Comparison of ENCODE assay signal across 27 cellular contexts in the genomic region with DNA sequence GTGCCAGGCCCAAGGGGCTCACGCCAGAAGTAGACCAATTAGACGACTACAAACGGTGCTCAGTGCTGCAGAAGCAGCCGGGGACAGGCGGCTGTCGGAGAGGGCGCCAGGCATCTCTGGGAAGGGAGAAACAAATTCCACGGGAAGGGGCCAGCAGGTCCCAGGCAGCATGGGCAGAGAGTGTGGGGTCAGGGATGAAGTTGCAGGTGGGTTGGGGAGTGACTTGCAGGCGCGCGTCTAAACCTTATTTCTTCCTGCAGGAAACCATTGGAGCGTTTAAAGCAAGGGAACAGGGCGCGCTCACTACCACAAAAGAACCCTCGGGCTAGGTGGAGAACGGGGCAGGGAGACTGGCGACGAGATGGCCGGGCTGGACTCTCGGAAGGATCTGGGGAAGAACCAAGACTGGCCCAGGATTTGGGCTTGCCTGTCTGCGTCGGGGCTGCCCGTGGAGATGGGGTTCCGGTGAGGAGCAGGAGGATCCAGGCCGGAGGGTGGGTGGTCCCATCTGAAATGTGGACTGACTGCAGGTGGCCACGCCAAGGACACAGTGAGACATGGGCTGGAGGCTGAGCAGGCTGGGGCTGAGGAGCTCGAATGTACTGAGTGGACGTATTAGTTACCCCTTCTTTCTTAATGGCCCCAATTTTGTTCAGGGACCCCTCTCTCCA.
DNase-seq lines count a peak whose midpoint lies in the region; ATAC-seq, FAIRE-seq and TF ChIP-seq lines count a peak whose summit lies in the region.
"Had no signal": no experiment of that assay in that cellular context is flagged by ENCODE, and none has a peak within 500 bp of the region (broad histone marks: within the 10 kb centered on the region; RNA-seq: fewer than 3 reads in every experiment).

No MANE protein-coding gene starts in this region.

- no peaks in the 10 kb centered on the region; the same call in 1 of the 2 replicates for H4K20me1 ChIP-seq in GM12878 (ENCODE audit: control insufficient read depth, insufficient read depth)

- no peaks in the 10 kb centered on the region for H3K27me3 ChIP-seq in right atrium auricular region
- H3K27me3 ChIP-seq in GM12878 (replicated peaks in 1 of 2; ENCODE audit: control insufficient read depth in 2 of 2, insufficient read depth in 2 of 2, low read length in 1 of 2): no peaks in the 10 kb centered on the region
- no peaks in the 10 kb centered on the region for H3K27me3 ChIP-seq in testis
- H3K27me3 ChIP-seq: hepatocyte, ovary, Peyer's patch, tibial artery had no signal

- H3K36me3 ChIP-seq in right atrium auricular region: peaks cover 17% of the 10 kb centered on the region
- H3K36me3 ChIP-seq in GM12878 (ENCODE audit: control insufficient read depth in 2 of 2, insufficient read depth in 2 of 2, low read length in 1 of 2): peaks cover 2 to 8% of the 10 kb centered on the region in 2 experiments
- H3K36me3 ChIP-seq in testis (ENCODE audit: low read depth, missing control alignments): no peaks in the 10 kb centered on the region
- H3K36me3 ChIP-seq: ovary had no signal

- POLR2A ChIA-PET in GM12878 (lab: Charles Lee): no interaction called here

- BruUV-seq in GM12878 (replicated peaks; lab: Mats Ljungman, UMichigan): no TSS peak

- RAD21 ChIA-PET in GM12878 (lab: Charles Lee; ENCODE audit: unreplicated experiment): no interaction called here

- H3K36me3 Mint-ChIP-seq in neural crest cell (ENCODE audit: low read depth): peaks cover 18% of the 10 kb centered on the region

- no peaks in the 10 kb centered on the region for H3K9me3 ChIP-seq in right atrium auricular region
- H3K9me3 ChIP-seq in GM12878 (replicated peaks; ENCODE audit: control insufficient read depth, insufficient read depth, low read length): no peaks in the 10 kb centered on the region
- no peaks in the 10 kb centered on the region for H3K9me3 ChIP-seq in testis
- H3K9me3 ChIP-seq: ovary, Peyer's patch, tibial artery had no signal

- no peak overlapping the region for H3K9ac ChIP-seq in GM12878 (ENCODE audit: control insufficient read depth, insufficient read depth, low read length)

- H3K79me2 ChIP-seq in GM12878 (ENCODE audit: control insufficient read depth, insufficient read depth, low read length): no peaks in the 10 kb centered on the region

- H3K4me1 ChIP-seq in right atrium auricular region: peaks cover 0 to 5% of the 10 kb centered on the region in 2 donors
- H3K4me1 ChIP-seq in GM12878 (ENCODE audit: control insufficient read depth, insufficient read depth, low read length): no peaks in the 10 kb centered on the region
- peaks cover 19% of the 10 kb centered on the region for H3K4me1 ChIP-seq in testis
- H3K4me1 ChIP-seq: Peyer's patch had no signal

- 91% methylated on average over 28 of the region's 28 CpGs for WGBS in GM12878 (ENCODE audit: insufficient coverage, insufficient replicate concordance, low lambda C conversion rate, missing lambda C conversion rate)
- WGBS in testis, 2 donors: 58 to 78% methylated on average over 28 of the region's 28 CpGs

- no peak for FAIRE-seq in GM12878 (lab: Jason Lieb, UNC)
- FAIRE-seq: GM12892 had no signal

- CTCF ChIA-PET in GM12878 (lab: Yijun Ruan, JAX): no interaction called here

- H3K27ac ChIP-seq in right atrium auricular region (no peak overlapping the region), GM12878 (ENCODE audit: control insufficient read depth, insufficient read depth) (no peak overlapping the region), testis (peak overlapping the region in 1 of 2 donors; percentile 37)
- H3K27ac ChIP-seq: hepatocyte, ovary, Peyer's patch, tibial artery, VCaP had no signal

- SMC1A ChIA-PET in GM12878 (lab: Charles Lee; ENCODE audit: uncharacterized antibody, unreplicated experiment): no interaction called here

- DNase-seq in right atrium auricular region (ENCODE audit: low spot score) (peak; percentile 42), Right ventricle myocardium superior (no peak), GM12878 (ENCODE audit: low read depth, low spot score) (no peak), neural crest cell (ENCODE audit: low read depth, low spot score) (no peak), testis (peak; percentile 13), pons (ENCODE audit: low spot score) (no peak)
- DNase-seq: activated CD4-positive, alpha-beta T cell treated with anti-CD3 and anti-CD28 coated beads for 48 hours; activated naive CD4-positive, alpha-beta T cell treated with anti-CD3 and anti-CD28 coated beads, Interleukin-2, amount 50 U/mL, for 16 hours; CD8-positive, alpha-beta memory T cell; DMS153; naive thymus-derived CD8-positive, alpha-beta T cell; NCI-H1694; NCI-H446 treated with DMSO at 0.1 percent for 48 hours; NCI-H774; ovary; Peyer's patch; stimulated activated CD4-positive, alpha-beta T cell treated with anti-CD3 and anti-CD28 coated beads, Interleukin-2, amount 100 ng/mL, for 24 hours; SW 1271; T1000; tibial artery had no signal

- TF ChIP-seq RAD21 in GM12878 (IDR thresholded peaks at IDR 0.05; ENCODE audit: insufficient read depth, low read depth, low read length): no peak

- TF ChIP-seq POLR2A in GM12878 (IDR thresholded peaks at IDR 0.05; ENCODE audit: low read depth, low read length): no peak
- TF ChIP-seq POLR2A in testis (IDR thresholded peaks at IDR 0.05): no peak

- in situ Hi-C loops in GM12878 (cut with MboI): no loop called here

- no peaks in the 10 kb centered on the region for H3K9me3 Mint-ChIP-seq in neural crest cell
- H3K9me3 Mint-ChIP-seq: activated T-helper 1 cell treated with anti-CD3 and anti-CD28 coated beads, Interleukin-12 subunit alpha, Interleukin-12 subunit beta, Interleukin-2, Interleukin-4 antibody, amounts not matched to agents 30 ng/mL and 10 ng/mL and 1 ng/mL, durations not matched to agents 14 hours and 24 hours and 36 hours; naive thymus-derived CD8-positive, alpha-beta T cell had no signal

- H3K4me2 ChIP-seq in GM12878 (ENCODE audit: control insufficient read depth, insufficient read depth): no peak overlapping the region
- H3K4me2 ChIP-seq: hepatocyte had no signal

- TF ChIP-seq CTCF in right atrium auricular region (IDR thresholded peaks at IDR 0.05) (no peak), GM12878 (IDR thresholded peaks at IDR 0.05 in 2 of 3, conservative IDR thresholded peaks at IDR 0.05 in 1 of 3; ENCODE audit: control insufficient read depth in 2 of 3, extremely low read depth in 1 of 3, insufficient read depth in 1 of 3, low read depth in 3 of 3, low read length in 3 of 3) (no peak), neural crest cell (conservative IDR thresholded peaks at IDR 0.05) (no peak), testis (IDR thresholded peaks at IDR 0.05) (no peak)

- H3K27ac Mint-ChIP-seq in neural crest cell (ENCODE audit: unreplicated experiment): peak overlapping the region; percentile 12
- H3K27ac Mint-ChIP-seq: activated T-helper 1 cell treated with anti-CD3 and anti-CD28 coated beads, Interleukin-12 subunit alpha, Interleukin-12 subunit beta, Interleukin-2, Interleukin-4 antibody, amounts not matched to agents 30 ng/mL and 10 ng/mL and 1 ng/mL, durations not matched to agents 14 hours and 24 hours and 36 hours; CD8-positive, alpha-beta memory T cell had no signal

- H2AFZ ChIP-seq in GM12878 (ENCODE audit: control insufficient read depth, low read depth, low read length): no peak overlapping the region
- H2AFZ ChIP-seq: hepatocyte had no signal

- ATAC-seq in Right ventricle myocardium superior (ENCODE audit: poor library complexity) (no peak), GM12878 (no peak), HG02798 (IDR thresholded peaks at IDR 0.05; ENCODE audit: poor library complexity, unreplicated experiment) (no peak), GM19328 (IDR thresholded peaks at IDR 0.05; ENCODE audit: unreplicated experiment) (no peak)
- ATAC-seq: naive thymus-derived CD8-positive, alpha-beta T cell had no signal

- no peak overlapping the region for H3K4me3 ChIP-seq in right atrium auricular region
- H3K4me3 ChIP-seq in GM12878: no peak overlapping the region
- no peak overlapping the region for H3K4me3 ChIP-seq in testis
- H3K4me3 ChIP-seq: hepatocyte, lung, ovary, Peyer's patch, tibial artery had no signal

- no peaks in the 10 kb centered on the region for H3K4me1 Mint-ChIP-seq in neural crest cell

- intact Hi-C loops in Right ventricle myocardium superior (cut with DNase I): no loop called here
- intact Hi-C loops in GM12878 (cut with micrococcal nuclease; ENCODE audit: unreplicated experiment): no loop called here
- intact Hi-C loops in testis (cut with DNase I; ENCODE audit: low total_unique reads): no loop called here

- no peaks in the 10 kb centered on the region for H3K27me3 Mint-ChIP-seq in neural crest cell (ENCODE audit: low read depth)
- H3K27me3 Mint-ChIP-seq: CD8-positive, alpha-beta memory T cell; naive thymus-derived CD8-positive, alpha-beta T cell had no signal

- peak overlapping the region; percentile 31 for H3K4me3 Mint-ChIP-seq in neural crest cell
- H3K4me3 Mint-ChIP-seq: activated T-helper 1 cell treated with anti-CD3 and anti-CD28 coated beads, Interleukin-12 subunit alpha, Interleukin-12 subunit beta, Interleukin-2, Interleukin-4 antibody, amounts not matched to agents 30 ng/mL and 10 ng/mL and 1 ng/mL, durations not matched to agents 14 hours and 24 hours and 36 hours; naive thymus-derived CD8-positive, alpha-beta T cell had no signal

- no peak for TF ChIP-seq EP300 in GM12878 (IDR thresholded peaks at IDR 0.05; ENCODE audit: borderline replicate concordance in 1 of 2, control insufficient read depth in 1 of 2, low read depth in 2 of 2, low read length in 2 of 2)

TF ChIP-seq in GM12878, 131 proteins besides CTCF, POLR2A, EP300 and RAD21 (continues in another document):
- TF ChIP-seq, protein P1, sequence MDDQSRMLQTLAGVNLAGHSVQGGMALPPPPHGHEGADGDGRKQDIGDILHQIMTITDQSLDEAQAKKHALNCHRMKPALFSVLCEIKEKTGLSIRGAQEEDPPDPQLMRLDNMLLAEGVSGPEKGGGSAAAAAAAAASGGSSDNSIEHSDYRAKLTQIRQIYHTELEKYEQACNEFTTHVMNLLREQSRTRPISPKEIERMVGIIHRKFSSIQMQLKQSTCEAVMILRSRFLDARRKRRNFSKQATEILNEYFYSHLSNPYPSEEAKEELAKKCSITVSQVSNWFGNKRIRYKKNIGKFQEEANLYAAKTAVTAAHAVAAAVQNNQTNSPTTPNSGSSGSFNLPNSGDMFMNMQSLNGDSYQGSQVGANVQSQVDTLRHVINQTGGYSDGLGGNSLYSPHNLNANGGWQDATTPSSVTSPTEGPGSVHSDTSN (IDR thresholded peaks at IDR 0.05; ENCODE audit: insufficient replicate concordance, low read depth, low read length): no peak
- peak; percentile 17; the same call in 1 of the 2 replicates for TF ChIP-seq POLR2AphosphoS2 (IDR thresholded peaks at IDR 0.05; ENCODE audit: low read depth, low read length)
- TF ChIP-seq, protein P2, sequence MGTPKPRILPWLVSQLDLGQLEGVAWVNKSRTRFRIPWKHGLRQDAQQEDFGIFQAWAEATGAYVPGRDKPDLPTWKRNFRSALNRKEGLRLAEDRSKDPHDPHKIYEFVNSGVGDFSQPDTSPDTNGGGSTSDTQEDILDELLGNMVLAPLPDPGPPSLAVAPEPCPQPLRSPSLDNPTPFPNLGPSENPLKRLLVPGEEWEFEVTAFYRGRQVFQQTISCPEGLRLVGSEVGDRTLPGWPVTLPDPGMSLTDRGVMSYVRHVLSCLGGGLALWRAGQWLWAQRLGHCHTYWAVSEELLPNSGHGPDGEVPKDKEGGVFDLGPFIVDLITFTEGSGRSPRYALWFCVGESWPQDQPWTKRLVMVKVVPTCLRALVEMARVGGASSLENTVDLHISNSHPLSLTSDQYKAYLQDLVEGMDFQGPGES (IDR thresholded peaks at IDR 0.05): no peak

Comparison
In these comparisons a context has a peak if more than half of its experiments do, and no peak if none do; other contexts are left out.
1. DNase-seq: peak in right atrium auricular region (single experiment) and testis (single experiment); none in Right ventricle myocardium superior (single experiment), GM12878 (single experiment), neural crest cell (single experiment) and pons (single experiment).